22 cellular contexts compared by ENCODE assay signal in genomic region chr15:71314956-71315537, GRCh38.
"Had no signal": no experiment of that assay in that cellular context is flagged by ENCODE, and none has a peak within 500 bp of the region (broad histone marks: within the 10 kb centered on the region; RNA-seq: fewer than 3 reads in every experiment).

No MANE protein-coding gene starts in this region.

- H3K27ac ChIP-seq: epithelial cell of prostate, esophagus muscularis mucosa, gastrocnemius medialis, heart right ventricle, left lung, parathyroid adenoma, prostate gland, testis, tibial nerve, upper lobe of right lung, vagina had no signal

- H3K4me1 ChIP-seq: gastrocnemius medialis, left lung, parathyroid adenoma, prostate gland, testis, tibial nerve, upper lobe of right lung, vagina had no signal

- H3K36me3 ChIP-seq: esophagus muscularis mucosa, gastrocnemius medialis, left lung, prostate gland, tibial nerve, upper lobe of right lung, vagina had no signal

- ATAC-seq: effector memory CD8-positive, alpha-beta T cell; gastrocnemius medialis; heart right ventricle; left lung; natural killer cell treated with Interleukin-12 subunit alpha and Interleukin-12 subunit beta and Interleukin-15 and Interleukin-18, amount 100 ng/mL, for 72 hours; sciatic nerve; stimulated activated naive B cell treated with anti-CD40 and anti-IgM and Interleukin-4, amounts not matched to agents 10 μg/mL and 1 μg/mL and 100 μg/mL, for 72 hours; stimulated activated naive CD8-positive, alpha-beta T cell treated with anti-CD3 and anti-CD28 coated beads, Interleukin-15, amount 100 ng/mL, for 72 hours; upper lobe of right lung had no signal

- DNase-seq: effector memory CD8-positive, alpha-beta T cell; gastrocnemius medialis; heart right ventricle; islet precursor cell; left lung; mesenchymal stem cell; midbrain; stimulated activated CD4-positive, alpha-beta T cell treated with anti-CD3 and anti-CD28 coated beads, Interleukin-2, amount 100 ng/mL, for 24 hours; stimulated activated CD4-positive, alpha-beta T cell treated with anti-CD3 and anti-CD28 coated beads, Interleukin-4, amount 100 ng/mL, for 4 hours; stimulated activated naive B cell treated with anti-CD40 and anti-IgM and Interleukin-4, amounts not matched to agents 10 μg/mL and 1 μg/mL and 100 μg/mL, for 72 hours; stimulated activated naive CD8-positive, alpha-beta T cell treated with anti-CD3 and anti-CD28 coated beads, Interleukin-15, amount 100 ng/mL, for 72 hours; testis; upper lobe of right lung had no signal

- H3K27me3 ChIP-seq: esophagus muscularis mucosa, gastrocnemius medialis, heart right ventricle, left lung, testis, tibial nerve, upper lobe of right lung, vagina had no signal

- H3K9ac ChIP-seq: parathyroid adenoma had no signal

- H3K4me3 ChIP-seq: esophagus muscularis mucosa, gastrocnemius medialis, heart right ventricle, left lung, lung, prostate gland, testis, tibial nerve, upper lobe of right lung, vagina had no signal

- H3K4me1 Mint-ChIP-seq: stimulated activated naive B cell treated with anti-CD40 and anti-IgM and Interleukin-4, amounts not matched to agents 10 μg/mL and 1 μg/mL and 100 μg/mL, for 72 hours; stimulated activated naive CD8-positive, alpha-beta T cell treated with anti-CD3 and anti-CD28 coated beads, Interleukin-15, amount 100 ng/mL, for 72 hours had no signal

- H2AFZ ChIP-seq: parathyroid adenoma had no signal

- H3K79me2 ChIP-seq: parathyroid adenoma had no signal

- H3K27ac Mint-ChIP-seq: effector memory CD8-positive, alpha-beta T cell; natural killer cell treated with Interleukin-12 subunit alpha and Interleukin-12 subunit beta and Interleukin-15 and Interleukin-18, amount 100 ng/mL, for 72 hours; stimulated activated naive B cell treated with anti-CD40 and anti-IgM and Interleukin-4, amounts not matched to agents 10 μg/mL and 1 μg/mL and 100 μg/mL, for 72 hours had no signal

- H3K36me3 Mint-ChIP-seq: natural killer cell treated with Interleukin-12 subunit alpha and Interleukin-12 subunit beta and Interleukin-15 and Interleukin-18, amount 100 ng/mL, for 72 hours; stimulated activated naive B cell treated with anti-CD40 and anti-IgM and Interleukin-4, amounts not matched to agents 10 μg/mL and 1 μg/mL and 100 μg/mL, for 72 hours had no signal

- H3K9me3 ChIP-seq: esophagus muscularis mucosa, gastrocnemius medialis, heart right ventricle, left lung, prostate gland, testis, upper lobe of right lung, vagina had no signal

- H3K4me3 Mint-ChIP-seq: effector memory CD8-positive, alpha-beta T cell; natural killer cell treated with Interleukin-12 subunit alpha and Interleukin-12 subunit beta and Interleukin-15 and Interleukin-18, amount 100 ng/mL, for 72 hours; stimulated activated naive B cell treated with anti-CD40 and anti-IgM and Interleukin-4, amounts not matched to agents 10 μg/mL and 1 μg/mL and 100 μg/mL, for 72 hours; stimulated activated naive CD8-positive, alpha-beta T cell treated with anti-CD3 and anti-CD28 coated beads, Interleukin-15, amount 100 ng/mL, for 72 hours had no signal
